11 cellular contexts compared by ENCODE assay signal in genomic region chr7:92765725-92766124, GRCh38.
DNase-seq lines count a peak whose midpoint lies in the region; ATAC-seq and TF ChIP-seq lines count a peak whose summit lies in the region.
"Had no signal": no experiment of that assay in that cellular context is flagged by ENCODE, and none has a peak within 500 bp of the region (broad histone marks: within the 10 kb centered on the region; RNA-seq: fewer than 3 reads in every experiment).

No MANE protein-coding gene starts in this region.

- H3K4me1 Mint-ChIP-seq in chondrocyte (ENCODE audit: low read depth) = peaks cover 83% of the 10 kb centered on the region
- peaks cover 57% of the 10 kb centered on the region for H3K4me1 Mint-ChIP-seq in mesothelial cell of epicardium

- no peaks in the 10 kb centered on the region for H3K27me3 Mint-ChIP-seq in chondrocyte (ENCODE audit: low read depth)
- H3K27me3 Mint-ChIP-seq in mesothelial cell of epicardium (ENCODE audit: low read depth) = no peaks in the 10 kb centered on the region
- H3K27me3 Mint-ChIP-seq: naive B cell had no signal

- no peaks in the 10 kb centered on the region for H3K9me3 ChIP-seq in KOPT-K1 (ENCODE audit: insufficient read depth, low read length, poor library complexity, severe bottlenecking)

- DNase-seq in AG20443 (ENCODE audit: low spot score) = peak; percentile 74
- no peak for DNase-seq in chondrocyte (ENCODE audit: low spot score)
- DNase-seq in mesothelial cell of epicardium (ENCODE audit: low spot score in 2 of 2, unreplicated experiment in 2 of 2) = no peak
- no peak for DNase-seq in activated gamma-delta T cell (lab: John Stamatoyannopoulos, UW)
- no peak for DNase-seq in NCI-H146 (lab: John Stamatoyannopoulos, UW)
- DNase-seq in OCI-M2 (lab: John Stamatoyannopoulos, UW; ENCODE audit: unreplicated experiment) = no peak
- DNase-seq: activated CD8-positive, alpha-beta memory T cell treated with anti-CD3 and anti-CD28 coated beads for 24 hours; naive B cell; NCI-H82 had no signal

- H3K4me3 Mint-ChIP-seq in chondrocyte (ENCODE audit: unreplicated experiment) (peak overlapping the region; percentile 2), mesothelial cell of epicardium (no peak overlapping the region)
- H3K4me3 Mint-ChIP-seq: naive B cell had no signal

- H3K36me3 Mint-ChIP-seq in chondrocyte (ENCODE audit: low read depth) = peaks cover 16% of the 10 kb centered on the region
- H3K36me3 Mint-ChIP-seq in mesothelial cell of epicardium = peaks cover 20% of the 10 kb centered on the region

- no peak for ATAC-seq in GM18517 (IDR thresholded peaks at IDR 0.05; ENCODE audit: unreplicated experiment)

- TF ChIP-seq CTCF in chondrocyte (IDR thresholded peaks at IDR 0.05) = no peak
- no peak for TF ChIP-seq CTCF in mesothelial cell of epicardium (IDR thresholded peaks at IDR 0.05; ENCODE audit: unreplicated experiment)

- H3K9me3 Mint-ChIP-seq in chondrocyte (ENCODE audit: low read depth) = peaks cover 1% of the 10 kb centered on the region
- H3K9me3 Mint-ChIP-seq in mesothelial cell of epicardium = no peaks in the 10 kb centered on the region

- H3K27ac Mint-ChIP-seq in chondrocyte (ENCODE audit: unreplicated experiment) = peak overlapping the region; percentile 88
- H3K27ac Mint-ChIP-seq in mesothelial cell of epicardium = peak overlapping the region; percentile 81

- H3K36me3 ChIP-seq in KOPT-K1 (ENCODE audit: insufficient read depth, low read length) = peaks cover 93% of the 10 kb centered on the region

- peak overlapping the region; percentile 96 for H3K27ac ChIP-seq in KOPT-K1 (ENCODE audit: low read depth, low read length, poor library complexity, severe bottlenecking)
